5 cellular contexts compared by ENCODE assay signal in genomic region chr13:111258637-111259036, GRCh38.
"Had no signal": no experiment of that assay in that cellular context is flagged by ENCODE, and none has a peak within 500 bp of the region (broad histone marks: within the 10 kb centered on the region; RNA-seq: fewer than 3 reads in every experiment).

No MANE protein-coding gene starts in this region.

- H3K27me3 Mint-ChIP-seq: IgD-negative memory B cell had no signal

- H3K4me3 ChIP-seq: K562 had no signal

- H3K4me3 Mint-ChIP-seq: IgD-negative memory B cell had no signal

- H3K27ac Mint-ChIP-seq: IgD-negative memory B cell had no signal

- H3K27ac ChIP-seq: HL-60 had no signal

- DNase-seq: IMR-90, KBM-7 had no signal

- ATAC-seq: K562 had no signal
